In the genomic region with DNA sequence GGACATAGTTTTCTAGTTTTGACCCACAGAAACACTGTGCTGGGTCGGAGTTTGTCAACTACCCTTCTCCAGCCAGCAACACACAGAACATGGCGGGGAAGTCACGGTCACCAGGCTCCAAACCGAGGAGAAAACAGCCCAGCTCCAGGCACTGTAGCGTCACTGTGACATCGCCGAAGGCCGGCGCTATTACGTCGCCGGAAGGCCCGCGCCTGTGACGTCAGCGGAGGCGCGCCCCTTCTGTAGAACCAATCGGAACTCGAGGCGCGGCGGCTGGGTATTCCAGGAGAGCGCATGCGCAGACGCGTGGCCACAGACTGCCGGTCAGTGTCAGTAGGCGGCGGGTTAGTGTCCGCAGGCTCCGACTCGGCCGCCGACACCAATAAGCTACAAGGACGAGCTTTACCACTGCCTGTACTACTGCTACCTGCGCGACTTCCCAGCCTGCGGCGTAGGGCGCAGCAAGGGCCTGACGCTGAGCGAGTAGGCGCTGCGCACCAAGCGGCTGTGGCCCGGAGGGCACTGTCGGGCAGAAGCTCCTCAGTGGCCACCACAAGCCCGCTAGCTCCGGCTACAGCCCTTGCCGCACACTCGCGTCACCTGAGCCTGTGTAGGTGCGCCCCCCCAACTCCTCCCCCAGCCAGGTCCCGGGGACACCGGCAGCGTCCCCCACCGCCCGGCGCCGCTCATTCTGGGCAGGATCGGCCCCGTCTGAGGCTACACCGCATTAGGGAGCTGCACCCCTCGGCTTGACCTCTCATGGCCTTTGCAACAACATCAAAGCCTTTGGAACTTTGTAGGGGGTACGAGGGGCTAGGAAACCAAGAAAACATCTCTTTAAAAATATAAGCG, we compare ENCODE assay signal across 1 cellular context.
A peak's percentile ranks its signal among the peaks of the same experiment; 100 is the strongest.
TF ChIP-seq lines count a peak whose summit lies in the region.

No MANE protein-coding gene starts in this region.

TF ChIP-seq in HepG2, 621 proteins besides CTCF, POLR2A, EP300 and RAD21 (continued from another document and continues in another):
- TF ChIP-seq ATF7 (IDR thresholded peaks at IDR 0.05) (peak; percentile 79), ATF7 (CRISPR knock-in tag; IDR thresholded peaks at IDR 0.05) (peak; percentile 59; the same call in 1 of the 2 replicates), FOXM1 (CRISPR knock-in tag; IDR thresholded peaks at IDR 0.05) (0 out of 2 replicates have a peak, but pooled peaks have one; percentile 11), ZNF652 (CRISPR knock-in tag; IDR thresholded peaks at IDR 0.05; ENCODE audit: borderline replicate concordance, low read depth) (no peak), JARID2 (CRISPR knock-in tag; IDR thresholded peaks at IDR 0.05; ENCODE audit: insufficient replicate concordance) (no peak), REXO4 (CRISPR knock-in tag; IDR thresholded peaks at IDR 0.05; ENCODE audit: borderline replicate concordance) (no peak), ZNF607 (CRISPR knock-in tag; IDR thresholded peaks at IDR 0.05; ENCODE audit: borderline replicate concordance) (peak; percentile 77), SRSF9 (IDR thresholded peaks at IDR 0.05; ENCODE audit: borderline replicate concordance, insufficient read depth, low read depth, low read length, poor library complexity, severe bottlenecking) (no peak), ZNF883 (CRISPR knock-in tag; IDR thresholded peaks at IDR 0.05; ENCODE audit: not compliant biosample characterization) (peak; percentile 89), NBN (conservative IDR thresholded peaks at IDR 0.05) (no peak), ZNF615 (CRISPR knock-in tag; IDR thresholded peaks at IDR 0.05; ENCODE audit: borderline replicate concordance) (no peak), RFX1 (IDR thresholded peaks at IDR 0.05) (no peak), NPAS2 (CRISPR knock-in tag; IDR thresholded peaks at IDR 0.05; ENCODE audit: borderline replicate concordance) (no peak), ZBTB42 (CRISPR knock-in tag; IDR thresholded peaks at IDR 0.05) (0 out of 2 replicates have a peak, but pooled peaks have one; percentile 53), SMARCE1 (IDR thresholded peaks at IDR 0.05; ENCODE audit: borderline replicate concordance) (no peak), ZNF274 (CRISPR knock-in tag; IDR thresholded peaks at IDR 0.05) (peak; percentile 53; the same call in 1 of the 2 replicates), MED13 (CRISPR knock-in tag; IDR thresholded peaks at IDR 0.05) (peak; percentile 68; the same call in 1 of the 2 replicates), TRIM24 (CRISPR knock-in tag; IDR thresholded peaks at IDR 0.05) (no peak), POLR2AphosphoS2 (IDR thresholded peaks at IDR 0.05; ENCODE audit: low read depth, low read length) (no peak), SCMH1 (CRISPR knock-in tag; IDR thresholded peaks at IDR 0.05; ENCODE audit: borderline replicate concordance) (no peak), SMAD3 (CRISPR knock-in tag; IDR thresholded peaks at IDR 0.05) (no peak; the same call in 1 of the 2 replicates), ZNF841 (CRISPR knock-in tag; IDR thresholded peaks at IDR 0.05; ENCODE audit: borderline replicate concordance) (no peak), ZNF558 (CRISPR knock-in tag; IDR thresholded peaks at IDR 0.05; ENCODE audit: borderline replicate concordance) (no peak), ZNF768 (CRISPR knock-in tag; IDR thresholded peaks at IDR 0.05) (peak; percentile 44; the same call in 1 of the 2 replicates), SP5 (CRISPR knock-in tag; IDR thresholded peaks at IDR 0.05; ENCODE audit: borderline replicate concordance, low read depth) (no peak), HMG20B (CRISPR knock-in tag; conservative IDR thresholded peaks at IDR 0.05) (no peak), MBD4 (IDR thresholded peaks at IDR 0.05; ENCODE audit: borderline replicate concordance, low read length) (no peak), ZSCAN25 (CRISPR knock-in tag; IDR thresholded peaks at IDR 0.05) (peak; percentile 66; the same call in 1 of the 2 replicates)
- TF ChIP-seq, protein P1, sequence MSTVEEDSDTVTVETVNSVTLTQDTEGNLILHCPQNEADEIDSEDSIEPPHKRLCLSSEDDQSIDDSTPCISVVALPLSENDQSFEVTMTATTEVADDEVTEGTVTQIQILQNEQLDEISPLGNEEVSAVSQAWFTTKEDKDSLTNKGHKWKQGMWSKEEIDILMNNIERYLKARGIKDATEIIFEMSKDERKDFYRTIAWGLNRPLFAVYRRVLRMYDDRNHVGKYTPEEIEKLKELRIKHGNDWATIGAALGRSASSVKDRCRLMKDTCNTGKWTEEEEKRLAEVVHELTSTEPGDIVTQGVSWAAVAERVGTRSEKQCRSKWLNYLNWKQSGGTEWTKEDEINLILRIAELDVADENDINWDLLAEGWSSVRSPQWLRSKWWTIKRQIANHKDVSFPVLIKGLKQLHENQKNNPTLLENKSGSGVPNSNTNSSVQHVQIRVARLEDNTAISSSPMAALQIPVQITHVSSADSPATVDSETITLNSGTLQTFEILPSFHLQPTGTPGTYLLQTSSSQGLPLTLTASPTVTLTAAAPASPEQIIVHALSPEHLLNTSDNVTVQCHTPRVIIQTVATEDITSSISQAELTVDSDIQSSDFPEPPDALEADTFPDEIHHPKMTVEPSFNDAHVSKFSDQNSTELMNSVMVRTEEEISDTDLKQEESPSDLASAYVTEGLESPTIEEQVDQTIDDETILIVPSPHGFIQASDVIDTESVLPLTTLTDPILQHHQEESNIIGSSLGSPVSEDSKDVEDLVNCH (CRISPR knock-in tag; IDR thresholded peaks at IDR 0.05): no peak
- TF ChIP-seq, protein P2, sequence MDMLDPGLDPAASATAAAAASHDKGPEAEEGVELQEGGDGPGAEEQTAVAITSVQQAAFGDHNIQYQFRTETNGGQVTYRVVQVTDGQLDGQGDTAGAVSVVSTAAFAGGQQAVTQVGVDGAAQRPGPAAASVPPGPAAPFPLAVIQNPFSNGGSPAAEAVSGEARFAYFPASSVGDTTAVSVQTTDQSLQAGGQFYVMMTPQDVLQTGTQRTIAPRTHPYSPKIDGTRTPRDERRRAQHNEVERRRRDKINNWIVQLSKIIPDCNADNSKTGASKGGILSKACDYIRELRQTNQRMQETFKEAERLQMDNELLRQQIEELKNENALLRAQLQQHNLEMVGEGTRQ (IDR thresholded peaks at IDR 0.05; ENCODE audit: low read depth, low read length): no peak
- TF ChIP-seq, protein P2 (CRISPR knock-in tag; IDR thresholded peaks at IDR 0.05; ENCODE audit: borderline replicate concordance): no peak
- TF ChIP-seq, protein P3, sequence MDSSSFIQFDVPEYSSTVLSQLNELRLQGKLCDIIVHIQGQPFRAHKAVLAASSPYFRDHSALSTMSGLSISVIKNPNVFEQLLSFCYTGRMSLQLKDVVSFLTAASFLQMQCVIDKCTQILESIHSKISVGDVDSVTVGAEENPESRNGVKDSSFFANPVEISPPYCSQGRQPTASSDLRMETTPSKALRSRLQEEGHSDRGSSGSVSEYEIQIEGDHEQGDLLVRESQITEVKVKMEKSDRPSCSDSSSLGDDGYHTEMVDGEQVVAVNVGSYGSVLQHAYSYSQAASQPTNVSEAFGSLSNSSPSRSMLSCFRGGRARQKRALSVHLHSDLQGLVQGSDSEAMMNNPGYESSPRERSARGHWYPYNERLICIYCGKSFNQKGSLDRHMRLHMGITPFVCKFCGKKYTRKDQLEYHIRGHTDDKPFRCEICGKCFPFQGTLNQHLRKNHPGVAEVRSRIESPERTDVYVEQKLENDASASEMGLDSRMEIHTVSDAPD (CRISPR knock-in tag; IDR thresholded peaks at IDR 0.05): no peak
- TF ChIP-seq, protein P4, sequence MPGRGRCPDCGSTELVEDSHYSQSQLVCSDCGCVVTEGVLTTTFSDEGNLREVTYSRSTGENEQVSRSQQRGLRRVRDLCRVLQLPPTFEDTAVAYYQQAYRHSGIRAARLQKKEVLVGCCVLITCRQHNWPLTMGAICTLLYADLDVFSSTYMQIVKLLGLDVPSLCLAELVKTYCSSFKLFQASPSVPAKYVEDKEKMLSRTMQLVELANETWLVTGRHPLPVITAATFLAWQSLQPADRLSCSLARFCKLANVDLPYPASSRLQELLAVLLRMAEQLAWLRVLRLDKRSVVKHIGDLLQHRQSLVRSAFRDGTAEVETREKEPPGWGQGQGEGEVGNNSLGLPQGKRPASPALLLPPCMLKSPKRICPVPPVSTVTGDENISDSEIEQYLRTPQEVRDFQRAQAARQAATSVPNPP (CRISPR knock-in tag; IDR thresholded peaks at IDR 0.05): 0 out of 2 replicates have a peak, but pooled peaks have one; percentile 59
- TF ChIP-seq, protein P5, sequence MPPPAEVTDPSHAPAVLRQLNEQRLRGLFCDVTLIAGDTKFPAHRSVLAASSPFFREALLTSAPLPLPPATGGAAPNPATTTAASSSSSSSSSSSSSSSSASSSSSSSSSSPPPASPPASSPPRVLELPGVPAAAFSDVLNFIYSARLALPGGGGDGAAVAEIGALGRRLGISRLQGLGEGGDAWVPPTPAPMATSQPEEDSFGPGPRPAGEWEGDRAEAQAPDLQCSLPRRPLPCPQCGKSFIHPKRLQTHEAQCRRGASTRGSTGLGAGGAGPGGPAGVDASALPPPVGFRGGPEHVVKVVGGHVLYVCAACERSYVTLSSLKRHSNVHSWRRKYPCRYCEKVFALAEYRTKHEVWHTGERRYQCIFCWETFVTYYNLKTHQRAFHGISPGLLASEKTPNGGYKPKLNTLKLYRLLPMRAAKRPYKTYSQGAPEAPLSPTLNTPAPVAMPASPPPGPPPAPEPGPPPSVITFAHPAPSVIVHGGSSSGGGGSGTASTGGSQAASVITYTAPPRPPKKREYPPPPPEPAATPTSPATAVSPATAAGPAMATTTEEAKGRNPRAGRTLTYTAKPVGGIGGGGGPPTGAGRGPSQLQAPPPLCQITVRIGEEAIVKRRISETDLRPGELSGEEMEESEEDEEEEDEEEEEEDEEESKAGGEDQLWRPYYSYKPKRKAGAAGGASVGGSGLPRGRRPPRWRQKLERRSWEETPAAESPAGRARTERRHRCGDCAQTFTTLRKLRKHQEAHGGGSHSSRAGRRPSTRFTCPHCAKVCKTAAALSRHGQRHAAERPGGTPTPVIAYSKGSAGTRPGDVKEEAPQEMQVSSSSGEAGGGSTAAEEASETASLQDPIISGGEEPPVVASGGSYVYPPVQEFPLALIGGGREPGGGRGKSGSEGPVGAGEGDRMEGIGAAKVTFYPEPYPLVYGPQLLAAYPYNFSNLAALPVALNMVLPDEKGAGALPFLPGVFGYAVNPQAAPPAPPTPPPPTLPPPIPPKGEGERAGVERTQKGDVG (CRISPR knock-in tag; IDR thresholded peaks at IDR 0.05; ENCODE audit: borderline replicate concordance): peak; percentile 57; the same call in 1 of the 2 replicates
- TF ChIP-seq, protein P6, sequence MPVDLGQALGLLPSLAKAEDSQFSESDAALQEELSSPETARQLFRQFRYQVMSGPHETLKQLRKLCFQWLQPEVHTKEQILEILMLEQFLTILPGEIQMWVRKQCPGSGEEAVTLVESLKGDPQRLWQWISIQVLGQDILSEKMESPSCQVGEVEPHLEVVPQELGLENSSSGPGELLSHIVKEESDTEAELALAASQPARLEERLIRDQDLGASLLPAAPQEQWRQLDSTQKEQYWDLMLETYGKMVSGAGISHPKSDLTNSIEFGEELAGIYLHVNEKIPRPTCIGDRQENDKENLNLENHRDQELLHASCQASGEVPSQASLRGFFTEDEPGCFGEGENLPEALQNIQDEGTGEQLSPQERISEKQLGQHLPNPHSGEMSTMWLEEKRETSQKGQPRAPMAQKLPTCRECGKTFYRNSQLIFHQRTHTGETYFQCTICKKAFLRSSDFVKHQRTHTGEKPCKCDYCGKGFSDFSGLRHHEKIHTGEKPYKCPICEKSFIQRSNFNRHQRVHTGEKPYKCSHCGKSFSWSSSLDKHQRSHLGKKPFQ (CRISPR knock-in tag; IDR thresholded peaks at IDR 0.05; ENCODE audit: insufficient replicate concordance): no peak
- TF ChIP-seq, protein P7, sequence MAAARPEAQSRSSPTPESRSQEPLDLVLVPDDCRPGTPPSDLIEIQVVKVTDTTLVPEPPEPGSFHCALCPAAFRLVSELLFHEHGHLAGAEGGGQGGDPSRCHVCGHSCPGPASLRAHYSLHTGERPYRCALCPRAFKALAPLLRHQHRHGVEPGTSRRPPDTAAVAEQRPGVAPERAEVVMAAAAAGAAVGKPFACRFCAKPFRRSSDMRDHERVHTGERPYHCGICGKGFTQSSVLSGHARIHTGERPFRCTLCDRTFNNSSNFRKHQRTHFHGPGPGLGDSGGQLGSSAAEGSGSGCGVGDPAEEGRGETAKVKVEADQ (CRISPR knock-in tag; IDR thresholded peaks at IDR 0.05; ENCODE audit: borderline replicate concordance): no peak
- TF ChIP-seq, protein P8, sequence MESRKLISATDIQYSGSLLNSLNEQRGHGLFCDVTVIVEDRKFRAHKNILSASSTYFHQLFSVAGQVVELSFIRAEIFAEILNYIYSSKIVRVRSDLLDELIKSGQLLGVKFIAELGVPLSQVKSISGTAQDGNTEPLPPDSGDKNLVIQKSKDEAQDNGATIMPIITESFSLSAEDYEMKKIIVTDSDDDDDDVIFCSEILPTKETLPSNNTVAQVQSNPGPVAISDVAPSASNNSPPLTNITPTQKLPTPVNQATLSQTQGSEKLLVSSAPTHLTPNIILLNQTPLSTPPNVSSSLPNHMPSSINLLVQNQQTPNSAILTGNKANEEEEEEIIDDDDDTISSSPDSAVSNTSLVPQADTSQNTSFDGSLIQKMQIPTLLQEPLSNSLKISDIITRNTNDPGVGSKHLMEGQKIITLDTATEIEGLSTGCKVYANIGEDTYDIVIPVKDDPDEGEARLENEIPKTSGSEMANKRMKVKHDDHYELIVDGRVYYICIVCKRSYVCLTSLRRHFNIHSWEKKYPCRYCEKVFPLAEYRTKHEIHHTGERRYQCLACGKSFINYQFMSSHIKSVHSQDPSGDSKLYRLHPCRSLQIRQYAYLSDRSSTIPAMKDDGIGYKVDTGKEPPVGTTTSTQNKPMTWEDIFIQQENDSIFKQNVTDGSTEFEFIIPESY (CRISPR knock-in tag; IDR thresholded peaks at IDR 0.05): no peak
- TF ChIP-seq, protein P9, sequence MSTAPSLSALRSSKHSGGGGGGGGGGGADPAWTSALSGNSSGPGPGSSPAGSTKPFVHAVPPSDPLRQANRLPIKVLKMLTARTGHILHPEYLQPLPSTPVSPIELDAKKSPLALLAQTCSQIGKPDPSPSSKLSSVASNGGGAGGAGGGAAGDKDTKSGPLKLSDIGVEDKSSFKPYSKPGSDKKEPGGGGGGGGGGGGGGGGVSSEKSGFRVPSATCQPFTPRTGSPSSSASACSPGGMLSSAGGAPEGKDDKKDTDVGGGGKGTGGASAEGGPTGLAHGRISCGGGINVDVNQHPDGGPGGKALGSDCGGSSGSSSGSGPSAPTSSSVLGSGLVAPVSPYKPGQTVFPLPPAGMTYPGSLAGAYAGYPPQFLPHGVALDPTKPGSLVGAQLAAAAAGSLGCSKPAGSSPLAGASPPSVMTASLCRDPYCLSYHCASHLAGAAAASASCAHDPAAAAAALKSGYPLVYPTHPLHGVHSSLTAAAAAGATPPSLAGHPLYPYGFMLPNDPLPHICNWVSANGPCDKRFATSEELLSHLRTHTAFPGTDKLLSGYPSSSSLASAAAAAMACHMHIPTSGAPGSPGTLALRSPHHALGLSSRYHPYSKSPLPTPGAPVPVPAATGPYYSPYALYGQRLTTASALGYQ (CRISPR knock-in tag; IDR thresholded peaks at IDR 0.05): peak; percentile 71; the same call in 1 of the 2 replicates
